Comparison of ENCODE assay signal across 2 cellular contexts in the genomic region with DNA sequence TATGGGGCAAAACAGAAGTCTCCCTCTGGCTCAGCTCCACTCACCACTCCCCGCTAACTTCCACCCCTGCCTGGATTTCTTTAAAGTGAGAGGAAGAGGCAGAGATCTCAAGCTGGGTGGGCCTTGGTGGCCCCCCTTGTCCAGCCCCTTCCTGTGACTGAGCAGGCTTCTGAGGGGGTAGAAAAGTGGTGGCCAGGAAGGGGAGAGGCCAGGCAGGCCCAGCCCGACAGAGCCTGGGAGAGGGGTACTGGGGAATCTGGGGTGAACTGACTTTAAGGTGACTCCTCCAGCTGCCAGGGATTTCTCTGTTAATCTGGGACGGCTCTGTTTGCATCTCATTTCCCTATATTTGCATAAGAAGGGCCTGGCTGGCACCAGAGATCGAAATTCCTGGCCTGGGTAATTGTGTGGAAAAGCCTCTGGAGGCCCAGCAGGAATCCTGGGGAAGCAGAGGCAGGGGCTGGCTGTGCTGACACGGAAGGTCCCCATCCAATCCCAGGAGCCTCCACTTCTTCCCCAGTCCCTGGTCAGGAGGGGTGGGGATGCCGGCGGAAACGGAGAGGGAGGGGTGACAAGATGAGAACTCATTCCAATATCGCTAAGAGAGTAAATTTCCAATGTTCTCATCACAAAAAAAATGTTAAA.
TF ChIP-seq lines count a peak whose summit lies in the region.

No MANE protein-coding gene starts in this region.

TF ChIP-seq in H1, 55 proteins besides CTCF, POLR2A, EP300 and RAD21:
- TF ChIP-seq RXRA (IDR thresholded peaks at IDR 0.05; ENCODE audit: insufficient read depth, low read depth, low read length): no peak
- TF ChIP-seq TCF12 (IDR thresholded peaks at IDR 0.05; ENCODE audit: low read depth, low read length): 0 out of 2 replicates have a peak, but pooled peaks have one; percentile 23
- peak; percentile 50 for TF ChIP-seq CTBP2 (IDR thresholded peaks at IDR 0.05; ENCODE audit: borderline replicate concordance, insufficient read depth, insufficient read length, low read length)
- TF ChIP-seq EZH2 (IDR thresholded peaks at IDR 0.05; ENCODE audit: low read depth, low read length, severe bottlenecking): no peak
- 0 out of 2 replicates have a peak, but pooled peaks have one; percentile 27 for TF ChIP-seq SP1 (IDR thresholded peaks at IDR 0.05; ENCODE audit: low read depth, low read length)
- TF ChIP-seq, protein P1, sequence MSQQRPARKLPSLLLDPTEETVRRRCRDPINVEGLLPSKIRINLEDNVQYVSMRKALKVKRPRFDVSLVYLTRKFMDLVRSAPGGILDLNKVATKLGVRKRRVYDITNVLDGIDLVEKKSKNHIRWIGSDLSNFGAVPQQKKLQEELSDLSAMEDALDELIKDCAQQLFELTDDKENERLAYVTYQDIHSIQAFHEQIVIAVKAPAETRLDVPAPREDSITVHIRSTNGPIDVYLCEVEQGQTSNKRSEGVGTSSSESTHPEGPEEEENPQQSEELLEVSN (IDR thresholded peaks at IDR 0.05): no peak
- TF ChIP-seq HDAC2 (IDR thresholded peaks at IDR 0.05; ENCODE audit: borderline replicate concordance in 1 of 2, low read depth in 2 of 2, low read length in 2 of 2): no peak
- TF ChIP-seq TAF7 (optimal IDR thresholded peaks at IDR 0.05; ENCODE audit: borderline replicate concordance, low read depth, low read length): peak; percentile 21
- 0 out of 2 replicates have a peak, but pooled peaks have one; percentile 16 for TF ChIP-seq TEAD4 (IDR thresholded peaks at IDR 0.05; ENCODE audit: low read depth, low read length)
- no peak for TF ChIP-seq SP2 (IDR thresholded peaks at IDR 0.05; ENCODE audit: low read length)
- TF ChIP-seq YY1 (IDR thresholded peaks at IDR 0.05; ENCODE audit: low read depth, low read length): peak; percentile 57; the same call in 1 of the 2 replicates
- TF ChIP-seq POU5F1 (IDR thresholded peaks at IDR 0.05; ENCODE audit: low read depth, low read length): peak; percentile 19; the same call in 1 of the 2 replicates
- 0 out of 2 replicates have a peak, but pooled peaks have one; percentile 23 for TF ChIP-seq TAF1 (IDR thresholded peaks at IDR 0.05; ENCODE audit: low read depth, low read length)

TF ChIP-seq in neural cell, 6 proteins besides CTCF, POLR2A, EP300 and RAD21:
- TF ChIP-seq REST (IDR thresholded peaks at IDR 0.05; ENCODE audit: borderline replicate concordance): peak; percentile 43
- TF ChIP-seq POLR2AphosphoS5 (IDR thresholded peaks at IDR 0.05): no peak
